12 cellular contexts compared by ENCODE assay signal in genomic region chr12:25459541-25459951, GRCh38.
DNase-seq lines count a peak whose midpoint lies in the region; ATAC-seq lines count a peak whose summit lies in the region.
"Had no signal": no experiment of that assay in that cellular context is flagged by ENCODE, and none has a peak within 500 bp of the region (broad histone marks: within the 10 kb centered on the region; RNA-seq: fewer than 3 reads in every experiment).

No MANE protein-coding gene starts in this region.

- peak; percentile 30 for DNase-seq in GM19240 (ENCODE audit: insufficient read length, low spot score)
- peak; percentile 53 to 75 for DNase-seq in NOMO-1 (lab: John Stamatoyannopoulos, UW; ENCODE audit: unreplicated experiment in 2 of 2)
- DNase-seq in trophoblast cell: no peak
- DNase-seq in activated CD4-positive, alpha-beta T cell treated with anti-CD3 and anti-CD28 coated beads for 36 hours: no peak
- no peak for DNase-seq in mesenteric fat pad (ENCODE audit: low spot score)
- DNase-seq in NK-92 (lab: John Stamatoyannopoulos, UW; ENCODE audit: unreplicated experiment): no peak
- no peak for DNase-seq in KG1 (lab: John Stamatoyannopoulos, UW)
- DNase-seq: activated CD8-positive, alpha-beta memory T cell treated with anti-CD3 and anti-CD28 coated beads, Interleukin-2, amount 10 ng/mL, durations not matched to agents 7 days and 5 days; NCI-H526 treated with DMSO at 0.1 percent for 48 hours had no signal

- H3K9me3 Mint-ChIP-seq in activated CD4-positive, alpha-beta T cell treated with anti-CD3 and anti-CD28 coated beads for 36 hours (ENCODE audit: low read depth): no peaks in the 10 kb centered on the region

- no peak overlapping the region for H3K18ac ChIP-seq in trophoblast cell (ENCODE audit: low read length)

- H3K4me1 Mint-ChIP-seq in activated CD4-positive, alpha-beta T cell treated with anti-CD3 and anti-CD28 coated beads for 36 hours: no peaks in the 10 kb centered on the region
- H3K4me1 Mint-ChIP-seq: activated CD8-positive, alpha-beta memory T cell treated with anti-CD3 and anti-CD28 coated beads, Interleukin-2, amount 10 ng/mL, durations not matched to agents 7 days and 5 days had no signal

- WGBS in trophoblast cell (ENCODE audit: extremely low coverage, insufficient coverage, insufficient read length): no CpG with 5 or more reads among the region's 13 CpGs

- intact Hi-C loops in activated CD4-positive, alpha-beta T cell treated with anti-CD3 and anti-CD28 coated beads for 36 hours (cut with DNase I, micrococcal nuclease): no loop called here

- H3K36me3 ChIP-seq in trophoblast cell (ENCODE audit: control insufficient read depth in 1 of 2, insufficient read depth in 2 of 2, low read length in 2 of 2): no peaks in the 10 kb centered on the region

- no peak overlapping the region for H3K4me2 ChIP-seq in trophoblast cell (ENCODE audit: low read length)

- H4K91ac ChIP-seq in trophoblast cell (ENCODE audit: low read depth, low read length): no peak overlapping the region

- H2BK120ac ChIP-seq in trophoblast cell (ENCODE audit: insufficient read depth, low read length, poor library complexity): no peak overlapping the region

- H3K23ac ChIP-seq in trophoblast cell (ENCODE audit: low read length): no peak overlapping the region

- H3K4me3 ChIP-seq in trophoblast cell (ENCODE audit: low read depth, low read length): no peak overlapping the region
- H3K4me3 ChIP-seq: coronary artery had no signal

- H3K27ac Mint-ChIP-seq in activated CD4-positive, alpha-beta T cell treated with anti-CD3 and anti-CD28 coated beads for 36 hours: no peak overlapping the region
- H3K27ac Mint-ChIP-seq: activated CD8-positive, alpha-beta memory T cell treated with anti-CD3 and anti-CD28 coated beads, Interleukin-2, amount 10 ng/mL, durations not matched to agents 7 days and 5 days had no signal

- peak; percentile 88 for ATAC-seq in HG02763 (IDR thresholded peaks at IDR 0.05; ENCODE audit: unreplicated experiment)
- ATAC-seq in activated CD4-positive, alpha-beta T cell treated with anti-CD3 and anti-CD28 coated beads for 36 hours: no peak
- ATAC-seq: activated CD8-positive, alpha-beta memory T cell treated with anti-CD3 and anti-CD28 coated beads, Interleukin-2, amount 10 ng/mL, durations not matched to agents 7 days and 5 days; left lobe of liver had no signal

- CTCF ChIA-PET in activated CD4-positive, alpha-beta T cell treated with anti-CD3 and anti-CD28 coated beads for 36 hours (lab: Charles Lee): no interaction called here

- H3K36me3 Mint-ChIP-seq in activated CD4-positive, alpha-beta T cell treated with anti-CD3 and anti-CD28 coated beads for 36 hours (ENCODE audit: low read depth): no peaks in the 10 kb centered on the region
- H3K36me3 Mint-ChIP-seq: activated CD8-positive, alpha-beta memory T cell treated with anti-CD3 and anti-CD28 coated beads, Interleukin-2, amount 10 ng/mL, durations not matched to agents 7 days and 5 days had no signal

- H3K4ac ChIP-seq in trophoblast cell (ENCODE audit: low read depth, low read length): no peak overlapping the region

- H3K27me3 ChIP-seq in trophoblast cell (ENCODE audit: insufficient read depth, low read length): no peaks in the 10 kb centered on the region

- H2AFZ ChIP-seq in trophoblast cell (ENCODE audit: insufficient read depth, low read length, poor library complexity): no peak overlapping the region

- POLR2A ChIA-PET in activated CD4-positive, alpha-beta T cell treated with anti-CD3 and anti-CD28 coated beads for 36 hours (lab: Charles Lee): no interaction called here

- no peak overlapping the region for H2BK5ac ChIP-seq in trophoblast cell (ENCODE audit: low read depth, low read length, poor library complexity)

- no peak overlapping the region for H3K27ac ChIP-seq in trophoblast cell (ENCODE audit: low read depth, low read length)
- H3K27ac ChIP-seq: coronary artery had no signal

- H4K12ac ChIP-seq in trophoblast cell (ENCODE audit: low read depth, low read length): no peak overlapping the region

- H3K14ac ChIP-seq in trophoblast cell (ENCODE audit: low read length): no peak overlapping the region

- H3K9ac ChIP-seq in trophoblast cell (ENCODE audit: low read length): no peak overlapping the region

- H3K79me2 ChIP-seq in trophoblast cell (ENCODE audit: control insufficient read depth, insufficient read depth, low read length, poor library complexity): no peaks in the 10 kb centered on the region

- no peaks in the 10 kb centered on the region for H3K9me3 ChIP-seq in trophoblast cell (ENCODE audit: insufficient read depth, low read depth, low read length)

- H2AK5ac ChIP-seq in trophoblast cell (ENCODE audit: low read length): no peak overlapping the region

- no peaks in the 10 kb centered on the region for H3K79me1 ChIP-seq in trophoblast cell (ENCODE audit: low read length)

- H3K4me3 Mint-ChIP-seq in activated CD4-positive, alpha-beta T cell treated with anti-CD3 and anti-CD28 coated beads for 36 hours: no peak overlapping the region
- H3K4me3 Mint-ChIP-seq: activated CD8-positive, alpha-beta memory T cell treated with anti-CD3 and anti-CD28 coated beads, Interleukin-2, amount 10 ng/mL, durations not matched to agents 7 days and 5 days had no signal

- peak overlapping the region; percentile 9 for H4K8ac ChIP-seq in trophoblast cell (ENCODE audit: low read depth, low read length)

- H3K4me1 ChIP-seq in trophoblast cell (ENCODE audit: control insufficient read depth in 1 of 2, insufficient read depth in 2 of 2, low read length in 2 of 2): no peaks in the 10 kb centered on the region

- no peak overlapping the region for H2BK12ac ChIP-seq in trophoblast cell (ENCODE audit: low read length)

- no peaks in the 10 kb centered on the region for H3K27me3 Mint-ChIP-seq in activated CD4-positive, alpha-beta T cell treated with anti-CD3 and anti-CD28 coated beads for 36 hours

Comparison
In these comparisons a context has a peak if more than half of its experiments do, and no peak if none do; other contexts are left out.
1. DNase-seq: peak in GM19240 (single experiment) and NOMO-1 (2 of 2); none in trophoblast cell (0 of 2), activated CD4-positive, alpha-beta T cell treated with anti-CD3 and anti-CD28 coated beads for 36 hours (single experiment), mesenteric fat pad (single experiment), NK-92 (single experiment) and KG1 (single experiment).